In genomic region chr11:30481816-30482215, GRCh38 we compare ENCODE assay signal across 29 cellular contexts.
DNase-seq lines count a peak whose midpoint lies in the region; TF ChIP-seq lines count a peak whose summit lies in the region.
"Had no signal": no experiment of that assay in that cellular context is flagged by ENCODE, and none has a peak within 500 bp of the region (broad histone marks: within the 10 kb centered on the region; RNA-seq: fewer than 3 reads in every experiment).

No MANE protein-coding gene starts in this region.

- no peak for TF ChIP-seq CTCF in ascending aorta (IDR thresholded peaks at IDR 0.05)
- no peak for TF ChIP-seq CTCF in neural cell (IDR thresholded peaks at IDR 0.05; ENCODE audit: poor library complexity, severe bottlenecking)
- no peak for TF ChIP-seq CTCF in OCI-LY7 (conservative IDR thresholded peaks at IDR 0.05; ENCODE audit: low read length)

- no peak for TF ChIP-seq EP300 in neural cell (conservative IDR thresholded peaks at IDR 0.05; ENCODE audit: poor library complexity, severe bottlenecking)

- H3K9me3 ChIP-seq in ascending aorta (no peaks in the 10 kb centered on the region), esophagus (ENCODE audit: control insufficient read depth in 2 of 2, insufficient read depth in 1 of 2, low read depth in 1 of 2, low read length in 1 of 2) (no peaks in the 10 kb centered on the region), neural cell (ENCODE audit: low read length) (no peaks in the 10 kb centered on the region), OCI-LY7 (ENCODE audit: low read length) (no peaks in the 10 kb centered on the region)
- H3K9me3 ChIP-seq: ovary, tibial nerve had no signal

- H3K36me3 ChIP-seq in ascending aorta (no peaks in the 10 kb centered on the region), esophagus (ENCODE audit: control insufficient read depth in 2 of 2, insufficient read depth in 2 of 2, low read length in 1 of 2) (no peaks in the 10 kb centered on the region), neural cell (ENCODE audit: insufficient read depth, low read length) (peaks cover under 1% of the 10 kb centered on the region), OCI-LY7 (ENCODE audit: insufficient read depth, low read length) (no peaks in the 10 kb centered on the region)
- H3K36me3 ChIP-seq: brain microvascular endothelial cell, ovary, tibial nerve had no signal

- H3K27me3 ChIP-seq in ascending aorta (no peaks in the 10 kb centered on the region), esophagus (ENCODE audit: control insufficient read depth in 1 of 2, insufficient read depth in 2 of 2, low read length in 2 of 2) (no peaks in the 10 kb centered on the region), neural cell (ENCODE audit: insufficient read depth, low read depth, low read length) (no peaks in the 10 kb centered on the region)
- H3K27me3 ChIP-seq: brain microvascular endothelial cell, ovary, tibial nerve had no signal

- no peaks in the 10 kb centered on the region for H3F3A ChIP-seq in neural cell (ENCODE audit: insufficient read depth, low read length, poor library complexity, severe bottlenecking)

- H2AFZ ChIP-seq in neural cell (ENCODE audit: low read depth, low read length) (no peak overlapping the region), OCI-LY7 (ENCODE audit: low read length) (no peak overlapping the region)

- H4K20me1 ChIP-seq in neural cell (ENCODE audit: insufficient read depth) (no peaks in the 10 kb centered on the region), OCI-LY7 (ENCODE audit: insufficient read depth, low read length) (no peaks in the 10 kb centered on the region)

- WGBS in esophagus, 2 donors = 50 to 65% methylated on average over 5 of the region's 5 CpGs

- H3K4me1 ChIP-seq in ascending aorta (peaks cover 6 to 31% of the 10 kb centered on the region in 2 donors), esophagus (ENCODE audit: control insufficient read depth in 2 of 2, insufficient read depth in 2 of 2, low read length in 1 of 2) (no peaks in the 10 kb centered on the region), OCI-LY7 (ENCODE audit: insufficient read depth, low read length, poor library complexity, severe bottlenecking) (no peaks in the 10 kb centered on the region)

- no TSS peak for BruUV-seq in OCI-LY7 (replicated peaks; lab: Mats Ljungman, UMichigan)

- H3K4me2 ChIP-seq in neural cell (ENCODE audit: low read length) = no peak overlapping the region
- no peak overlapping the region for H3K4me2 ChIP-seq in OCI-LY7 (ENCODE audit: low read length)

- TF ChIP-seq RAD21 in neural cell (conservative IDR thresholded peaks at IDR 0.05) = no peak

- intact Hi-C loops in ascending aorta (cut with DNase I) (loop anchor here (5.0 kb wide), 1 partner anchor 80 kb away; no protein-coding TSS in a partner anchor), OCI-LY7 (cut with micrococcal nuclease; ENCODE audit: unreplicated experiment) (no loop called here)

- CTCF ChIA-PET in OCI-LY7 (lab: Charles Lee; ENCODE audit: unreplicated experiment) = no interaction called here

- peak overlapping the region; percentile 21 to 47 for H3K4me3 ChIP-seq in ascending aorta
- H3K4me3 ChIP-seq in esophagus (ENCODE audit: low read depth in 1 of 2, low read length in 2 of 2) = no peak overlapping the region
- H3K4me3 ChIP-seq in neural cell (ENCODE audit: low read length) = no peak overlapping the region
- no peak overlapping the region for H3K4me3 ChIP-seq in OCI-LY7 (ENCODE audit: low read depth, low read length, poor library complexity, severe bottlenecking)
- H3K4me3 ChIP-seq: GM12878, ovary, tibial nerve had no signal

- POLR2A ChIA-PET in OCI-LY7 (lab: Charles Lee) = no interaction called here

- H3K79me2 ChIP-seq in neural cell (replicated peaks; ENCODE audit: insufficient read depth, low read length) (peaks cover 12% of the 10 kb centered on the region), OCI-LY7 (ENCODE audit: insufficient read depth, low read depth, low read length) (no peaks in the 10 kb centered on the region)

- H3K27ac ChIP-seq in ascending aorta (peak overlapping the region; percentile 80), esophagus (ENCODE audit: low read depth in 2 of 2, low read length in 1 of 2) (peak overlapping the region; percentile 33 to 53), neural cell (ENCODE audit: low read length) (no peak overlapping the region), OCI-LY7 (ENCODE audit: low read depth, low read length, poor library complexity, severe bottlenecking) (no peak overlapping the region)
- H3K27ac ChIP-seq: brain microvascular endothelial cell, ovary had no signal

- peak; percentile 21 for DNase-seq in Daoy (ENCODE audit: low read depth)
- DNase-seq in ascending aorta (ENCODE audit: low spot score in 2 of 2) = no peak
- DNase-seq in NCI-H82 treated with DMSO at 0.1 percent for 48 hours (lab: John Stamatoyannopoulos, UW; ENCODE audit: unreplicated experiment) = no peak
- DNase-seq in hypothalamus (lab: John Stamatoyannopoulos, UW) = no peak
- DNase-seq in NOMO-1 treated with dmso at 0.1 percent for 144 hours (lab: John Stamatoyannopoulos, UW; ENCODE audit: unreplicated experiment) = no peak
- DNase-seq in OCI-LY7 (ENCODE audit: low spot score) = no peak
- DNase-seq: activated B cell treated with CpG ODN at 0.5 μM for 24 hours; activated CD4-positive, alpha-beta T cell treated with anti-CD3 and anti-CD28 coated beads, Interleukin-2, amount 50 U/mL, for 1 hour; activated naive CD4-positive, alpha-beta T cell; activated T-cell treated with anti-CD3 and anti-CD28 coated beads, Interleukin-2, amount 50 U/mL, for 72 hours; brain microvascular endothelial cell; CD8-positive, alpha-beta T cell; effector CD4-positive, alpha-beta T cell; erythroblast; foreskin melanocyte; MV-4-11; NCI-H1436; NCI-H2081 treated with DMSO at 0.1 percent for 48 hours; NCI-H226; NCI-H526 treated with DMSO at 0.1 percent for 48 hours; ovary; stimulated activated CD4-positive, alpha-beta T cell treated with anti-CD3 and anti-CD28 coated beads, Interleukin-1b, Interleukin-23, amount 100 ng/mL, for 48 hours; stimulated activated CD8-positive, alpha-beta memory T cell treated with anti-CD3 and anti-CD28 coated beads, Interleukin-4, amount 100 ng/mL, for 48 hours; stimulated activated naive CD8-positive, alpha-beta T cell treated with anti-CD3 and anti-CD28 coated beads, Interleukin-15, amount 100 ng/mL, for 72 hours; T1000 had no signal

- peak overlapping the region; percentile 2 for H3K9ac ChIP-seq in neural cell (ENCODE audit: low read length)

- H3K9me2 ChIP-seq in neural cell (ENCODE audit: insufficient read depth, low read length) = no peaks in the 10 kb centered on the region
- no peaks in the 10 kb centered on the region for H3K9me2 ChIP-seq in OCI-LY7 (ENCODE audit: insufficient read depth, low read length)

TF ChIP-seq in neural cell, 6 proteins besides CTCF, POLR2A, EP300 and RAD21:
- TF ChIP-seq TAF1 (IDR thresholded peaks at IDR 0.05; ENCODE audit: low read depth) (no peak), POLR2AphosphoS5 (IDR thresholded peaks at IDR 0.05) (no peak), MXI1 (conservative IDR thresholded peaks at IDR 0.05; ENCODE audit: poor library complexity, severe bottlenecking) (no peak), SMC3 (conservative IDR thresholded peaks at IDR 0.05; ENCODE audit: poor library complexity) (no peak), EZH2 (IDR thresholded peaks at IDR 0.05; ENCODE audit: borderline replicate concordance, insufficient read depth, low read length, poor library complexity, severe bottlenecking) (no peak)
- TF ChIP-seq, protein P1, sequence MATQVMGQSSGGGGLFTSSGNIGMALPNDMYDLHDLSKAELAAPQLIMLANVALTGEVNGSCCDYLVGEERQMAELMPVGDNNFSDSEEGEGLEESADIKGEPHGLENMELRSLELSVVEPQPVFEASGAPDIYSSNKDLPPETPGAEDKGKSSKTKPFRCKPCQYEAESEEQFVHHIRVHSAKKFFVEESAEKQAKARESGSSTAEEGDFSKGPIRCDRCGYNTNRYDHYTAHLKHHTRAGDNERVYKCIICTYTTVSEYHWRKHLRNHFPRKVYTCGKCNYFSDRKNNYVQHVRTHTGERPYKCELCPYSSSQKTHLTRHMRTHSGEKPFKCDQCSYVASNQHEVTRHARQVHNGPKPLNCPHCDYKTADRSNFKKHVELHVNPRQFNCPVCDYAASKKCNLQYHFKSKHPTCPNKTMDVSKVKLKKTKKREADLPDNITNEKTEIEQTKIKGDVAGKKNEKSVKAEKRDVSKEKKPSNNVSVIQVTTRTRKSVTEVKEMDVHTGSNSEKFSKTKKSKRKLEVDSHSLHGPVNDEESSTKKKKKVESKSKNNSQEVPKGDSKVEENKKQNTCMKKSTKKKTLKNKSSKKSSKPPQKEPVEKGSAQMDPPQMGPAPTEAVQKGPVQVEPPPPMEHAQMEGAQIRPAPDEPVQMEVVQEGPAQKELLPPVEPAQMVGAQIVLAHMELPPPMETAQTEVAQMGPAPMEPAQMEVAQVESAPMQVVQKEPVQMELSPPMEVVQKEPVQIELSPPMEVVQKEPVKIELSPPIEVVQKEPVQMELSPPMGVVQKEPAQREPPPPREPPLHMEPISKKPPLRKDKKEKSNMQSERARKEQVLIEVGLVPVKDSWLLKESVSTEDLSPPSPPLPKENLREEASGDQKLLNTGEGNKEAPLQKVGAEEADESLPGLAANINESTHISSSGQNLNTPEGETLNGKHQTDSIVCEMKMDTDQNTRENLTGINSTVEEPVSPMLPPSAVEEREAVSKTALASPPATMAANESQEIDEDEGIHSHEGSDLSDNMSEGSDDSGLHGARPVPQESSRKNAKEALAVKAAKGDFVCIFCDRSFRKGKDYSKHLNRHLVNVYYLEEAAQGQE (IDR thresholded peaks at IDR 0.05; ENCODE audit: borderline replicate concordance) = no peak

Comparison
In these comparisons a context has a peak if more than half of its experiments do, and no peak if none do; other contexts are left out.
1. H3K27ac ChIP-seq: peak in ascending aorta (2 of 2) and esophagus (2 of 2); none in neural cell (single experiment) and OCI-LY7 (single experiment).
2. H3K4me3 ChIP-seq: peak in ascending aorta (2 of 2); none in esophagus (0 of 2), neural cell (single experiment) and OCI-LY7 (single experiment).